ENCODE assay signal across 16 cellular contexts in genomic region chr4:2996437-2996836, GRCh38.
"Had no signal": no experiment of that assay in that cellular context is flagged by ENCODE, and none has a peak within 500 bp of the region (broad histone marks: within the 10 kb centered on the region; RNA-seq: fewer than 3 reads in every experiment).

No MANE protein-coding gene starts in this region.

- ATAC-seq: left ventricle myocardium superior; lower lobe of right lung; naive thymus-derived CD8-positive, alpha-beta T cell; sciatic nerve; stimulated activated naive CD8-positive, alpha-beta T cell treated with anti-CD3 and anti-CD28 coated beads, Interleukin-15, amount 100 ng/mL, for 72 hours had no signal

- DNase-seq: dorsolateral prefrontal cortex; effector CD4-positive, alpha-beta T cell; left ventricle myocardium superior; lower lobe of right lung; naive thymus-derived CD8-positive, alpha-beta T cell; nephron progenitor cell; nucleus accumbens; stimulated activated CD4-positive, alpha-beta T cell treated with anti-CD3 and anti-CD28 coated beads, Interleukin-12 subunit alpha, Interleukin-12 subunit beta, amount 100 ng/mL, for 4 hours; stimulated activated CD4-positive, alpha-beta T cell treated with anti-CD3 and anti-CD28 coated beads, Interleukin-1b, Interleukin-23, amount 100 ng/mL, for 48 hours; stimulated activated CD4-positive, alpha-beta T cell treated with anti-CD3 and anti-CD28 coated beads, Interleukin-4, amount 100 ng/mL, for 1 hour; stimulated activated CD8-positive, alpha-beta memory T cell treated with anti-CD3 and anti-CD28 coated beads, Interleukin-4, amount 100 ng/mL, for 48 hours; stimulated activated naive CD4-positive, alpha-beta T cell; stimulated activated naive CD8-positive, alpha-beta T cell treated with anti-CD3 and anti-CD28 coated beads, Interleukin-15, amount 100 ng/mL, for 72 hours; thyroid gland; trophoblast cell had no signal
